ENCODE assay signal across 7 cellular contexts in genomic region chr6:15606347-15606746, GRCh38.
"Had no signal": no experiment of that assay in that cellular context is flagged by ENCODE, and none has a peak within 500 bp of the region (broad histone marks: within the 10 kb centered on the region; RNA-seq: fewer than 3 reads in every experiment).

No MANE protein-coding gene starts in this region.

- H3K4me1 ChIP-seq: HAP-1 had no signal

- H2AFZ ChIP-seq: GM23248 had no signal

- H3K27ac ChIP-seq: GM23248 had no signal

- DNase-seq: GM23248, GOT3, H7, IMR-90, KG1 had no signal

- H3K36me3 ChIP-seq: HAP-1 had no signal

- H3K9me3 ChIP-seq: HAP-1 had no signal

- H3K4me3 ChIP-seq: GM23248, HAP-1, K562 had no signal
